In genomic region chr4:81152839-81153713, GRCh38 we compare ENCODE assay signal across 10 cellular contexts.
DNase-seq lines count a peak whose midpoint lies in the region; ATAC-seq and TF ChIP-seq lines count a peak whose summit lies in the region.
"Had no signal": no experiment of that assay in that cellular context is flagged by ENCODE, and none has a peak within 500 bp of the region (broad histone marks: within the 10 kb centered on the region; RNA-seq: fewer than 3 reads in every experiment).

No MANE protein-coding gene starts in this region.

- peaks cover 13% of the 10 kb centered on the region for H3K4me1 Mint-ChIP-seq in WTC11

- no peaks in the 10 kb centered on the region for H3K79me2 ChIP-seq in hepatocyte

- no peaks in the 10 kb centered on the region for H3K4me1 ChIP-seq in left ventricle myocardium inferior
- H3K4me1 ChIP-seq in hepatocyte (ENCODE audit: insufficient read depth): no peaks in the 10 kb centered on the region
- H3K4me1 ChIP-seq in urinary bladder (ENCODE audit: insufficient read depth): no peaks in the 10 kb centered on the region
- H3K4me1 ChIP-seq: SJCRH30 had no signal

- peak overlapping the region; percentile 72 for H3K4me2 ChIP-seq in hepatocyte

- peaks cover 15% of the 10 kb centered on the region for H3K9me3 Mint-ChIP-seq in WTC11

- peaks cover 4% of the 10 kb centered on the region; the same call in 1 of the 2 replicates for H3K27me3 Mint-ChIP-seq in WTC11 (ENCODE audit: low read depth)

- peak overlapping the region; percentile 97 for H3K27ac Mint-ChIP-seq in WTC11

- WGBS in hepatocyte (ENCODE audit: low lambda C conversion rate, missing lambda C conversion rate): 78% methylated on average over 1 of the region's 1 CpG
- 74% methylated on average over 1 of the region's 1 CpG for WGBS in urinary bladder

- no peak for TF ChIP-seq CTCF in left ventricle myocardium inferior (IDR thresholded peaks at IDR 0.05; ENCODE audit: borderline replicate concordance)
- no peak for TF ChIP-seq CTCF in WTC11 (IDR thresholded peaks at IDR 0.05)
- TF ChIP-seq CTCF in hepatocyte (IDR thresholded peaks at IDR 0.05; ENCODE audit: poor library complexity): no peak

- DNase-seq in left ventricle myocardium inferior: no peak
- DNase-seq in left cardiac atrium: no peak
- DNase-seq in WTC11 (ENCODE audit: low spot score): no peak
- DNase-seq in hepatocyte (ENCODE audit: low spot score): no peak
- DNase-seq in NK-92 (lab: John Stamatoyannopoulos, UW; ENCODE audit: unreplicated experiment): no peak
- DNase-seq: dorsolateral prefrontal cortex, SJCRH30 had no signal

- CTCF ChIA-PET in WTC11 (lab: Charles Lee): no interaction called here

- H3K36me3 ChIP-seq in left ventricle myocardium inferior (no peaks in the 10 kb centered on the region), hepatocyte (replicated peaks; ENCODE audit: insufficient read depth, low read depth) (no peaks in the 10 kb centered on the region), urinary bladder (ENCODE audit: insufficient read depth) (no peaks in the 10 kb centered on the region)
- H3K36me3 ChIP-seq: SJCRH30 had no signal

- peak overlapping the region; percentile 81 for H3K4me3 Mint-ChIP-seq in WTC11

- POLR2A ChIA-PET in WTC11 (lab: Charles Lee): no interaction called here

- H3K4me3 ChIP-seq in left ventricle myocardium inferior: peak overlapping the region; percentile 53
- H3K4me3 ChIP-seq in hepatocyte: no peak overlapping the region
- H3K4me3 ChIP-seq in urinary bladder (ENCODE audit: low read depth, low read length): no peak overlapping the region
- H3K4me3 ChIP-seq: SJCRH30 had no signal

- intact Hi-C loops in left ventricle myocardium inferior (cut with micrococcal nuclease) (no loop called here), left cardiac atrium (cut with DNase I) (no loop called here)

- H3K9me3 ChIP-seq in left ventricle myocardium inferior (replicated peaks) (no peaks in the 10 kb centered on the region), hepatocyte (ENCODE audit: low read depth) (no peaks in the 10 kb centered on the region)
- H3K9me3 ChIP-seq: SJCRH30 had no signal

- H2AFZ ChIP-seq in hepatocyte: peak overlapping the region; percentile 56

- H3K27ac ChIP-seq in left ventricle myocardium inferior (replicated peaks) (no peak overlapping the region), hepatocyte (peak overlapping the region; percentile 75), urinary bladder (ENCODE audit: low read depth) (peak overlapping the region; percentile 59)
- H3K27ac ChIP-seq: dorsolateral prefrontal cortex, SJCRH30 had no signal

- H3K9me2 ChIP-seq in hepatocyte (replicated peaks; ENCODE audit: insufficient read depth): no peaks in the 10 kb centered on the region

- H3K27me3 ChIP-seq in left ventricle myocardium inferior (ENCODE audit: low read depth): no peaks in the 10 kb centered on the region
- no peaks in the 10 kb centered on the region for H3K27me3 ChIP-seq in hepatocyte
- H3K27me3 ChIP-seq: dorsolateral prefrontal cortex, SJCRH30 had no signal

- peaks cover 18% of the 10 kb centered on the region for H3K36me3 Mint-ChIP-seq in WTC11

- ATAC-seq in left cardiac atrium (no peak), WTC11 (no peak; the same call in 1 of the 2 replicates), HG03469 (IDR thresholded peaks at IDR 0.05; ENCODE audit: unreplicated experiment) (no peak), HG02798 (IDR thresholded peaks at IDR 0.05; ENCODE audit: poor library complexity, unreplicated experiment) (no peak)

- H4K20me1 ChIP-seq in hepatocyte (ENCODE audit: insufficient read depth, poor library complexity, severe bottlenecking): no peaks in the 10 kb centered on the region

TF ChIP-seq in WTC11, 78 proteins besides CTCF, POLR2A, EP300 and RAD21 (continues in another document):
- TF ChIP-seq ATF2 (CRISPR knock-in tag; IDR thresholded peaks at IDR 0.05; ENCODE audit: borderline replicate concordance, low read depth) (no peak), ZNF423 (CRISPR knock-in tag; IDR thresholded peaks at IDR 0.05) (no peak), ERG (CRISPR knock-in tag; IDR thresholded peaks at IDR 0.05) (no peak), ATF6 (CRISPR knock-in tag; IDR thresholded peaks at IDR 0.05) (no peak), HMGA2 (CRISPR knock-in tag; IDR thresholded peaks at IDR 0.05) (no peak), E2F1 (CRISPR knock-in tag; IDR thresholded peaks at IDR 0.05) (no peak), MLX (CRISPR knock-in tag; IDR thresholded peaks at IDR 0.05) (no peak), ZNF425 (CRISPR knock-in tag; conservative IDR thresholded peaks at IDR 0.05) (no peak), MAX (CRISPR knock-in tag; IDR thresholded peaks at IDR 0.05) (no peak), ZNF396 (CRISPR knock-in tag; IDR thresholded peaks at IDR 0.05; ENCODE audit: borderline replicate concordance) (no peak), NFYB (CRISPR knock-in tag; conservative IDR thresholded peaks at IDR 0.05; ENCODE audit: low read depth) (no peak), GTF2I (CRISPR knock-in tag; conservative IDR thresholded peaks at IDR 0.05) (no peak), GRHL2 (CRISPR knock-in tag; IDR thresholded peaks at IDR 0.05; ENCODE audit: insufficient replicate concordance, severe bottlenecking) (no peak)
